ENCODE assay signal across 31 cellular contexts in genomic region chr14:37153483-37153882, GRCh38. TPM values are rescaled to one million over a fixed set of nuclear protein-coding genes. Genes with fewer than 3 reads are reported as not detected.
"Had no signal": no experiment of that assay in that cellular context is flagged by ENCODE, and none has a peak within 500 bp of the region (broad histone marks: within the 10 kb centered on the region; RNA-seq: fewer than 3 reads in every experiment).

No MANE protein-coding gene starts in this region.

- H3K36me3 Mint-ChIP-seq: natural killer cell; stimulated activated naive B cell treated with anti-CD40 and anti-IgM and Interleukin-4, amounts not matched to agents 10 μg/mL and 1 μg/mL and 100 μg/mL, for 72 hours had no signal

- H3K4me3 ChIP-seq: left ventricle myocardium inferior, lung, pancreas, prostate gland, sigmoid colon, spleen, stomach, testis, thyroid gland, transverse colon, upper lobe of left lung had no signal

- H3K27me3 Mint-ChIP-seq: naive B cell; stimulated activated naive B cell treated with anti-CD40 and anti-IgM and Interleukin-4, amounts not matched to agents 10 μg/mL and 1 μg/mL and 100 μg/mL, for 72 hours had no signal

- H3K4me1 Mint-ChIP-seq: immature natural killer cell; mesothelial cell of epicardium; naive B cell; natural killer cell; nephron progenitor cell; stimulated activated naive B cell treated with anti-CD40 and anti-IgM and Interleukin-4, amounts not matched to agents 10 μg/mL and 1 μg/mL and 100 μg/mL, for 72 hours had no signal

- ATAC-seq: pancreas; right cardiac atrium; stimulated activated naive CD8-positive, alpha-beta T cell treated with anti-CD3 and anti-CD28 coated beads, Interleukin-15, Interleukin-2, amounts not matched to agents 100 U/mL and 50 U/mL, for 24 hours had no signal

- H3K9me3 ChIP-seq: pancreas, prostate gland, sigmoid colon, testis, thyroid gland had no signal

- H3K27ac Mint-ChIP-seq: immature natural killer cell; mesothelial cell of epicardium; naive B cell; natural killer cell; nephron progenitor cell; stimulated activated naive B cell treated with anti-CD40 and anti-IgM and Interleukin-4, amounts not matched to agents 10 μg/mL and 1 μg/mL and 100 μg/mL, for 72 hours had no signal

- H3K27ac ChIP-seq: left ventricle myocardium inferior, pancreas, prostate gland, sigmoid colon, spleen, stomach, testis, thyroid gland, transverse colon, upper lobe of left lung had no signal

- H3K27me3 ChIP-seq: pancreas, sigmoid colon, spleen, stomach, testis, thyroid gland, transverse colon, upper lobe of left lung had no signal

- H3K36me3 ChIP-seq: left ventricle myocardium inferior, pancreas, prostate gland, sigmoid colon, spleen, stomach, thyroid gland, transverse colon, upper lobe of left lung had no signal

- FAIRE-seq: islet of Langerhans, pancreas, small intestine, urothelium cell line had no signal

- H3K4me3 Mint-ChIP-seq: immature natural killer cell; mesothelial cell of epicardium; naive B cell; natural killer cell; nephron progenitor cell; stimulated activated naive B cell treated with anti-CD40 and anti-IgM and Interleukin-4, amounts not matched to agents 10 μg/mL and 1 μg/mL and 100 μg/mL, for 72 hours had no signal

- H3K4me1 ChIP-seq: left ventricle myocardium inferior, pancreas, prostate gland, testis, thyroid gland, upper lobe of left lung had no signal

- DNase-seq: hypothalamus; immature natural killer cell; left ventricle myocardium inferior; mesendoderm; naive B cell; natural killer cell; nephron progenitor cell; nucleus accumbens; pancreas; posterior cingulate gyrus; retina; right cardiac atrium; sigmoid colon; small intestine; spleen; stimulated activated CD4-positive, alpha-beta T cell treated with anti-CD3 and anti-CD28 coated beads, Interleukin-2, amount 100 ng/mL, for 48 hours; stimulated activated CD4-positive, alpha-beta T cell treated with anti-CD3 and anti-CD28 coated beads, Interleukin-4, amount 100 ng/mL, for 4 hours; stimulated activated CD8-positive, alpha-beta memory T cell treated with anti-CD3 and anti-CD28 coated beads, Interleukin-4, amount 100 ng/mL, for 48 hours; stimulated activated naive B cell treated with anti-CD40 and anti-IgM and Interleukin-4, amounts not matched to agents 10 μg/mL and 1 μg/mL and 100 μg/mL, for 72 hours; stimulated activated naive CD8-positive, alpha-beta T cell treated with anti-CD3 and anti-CD28 coated beads, Interleukin-15, Interleukin-2, amounts not matched to agents 100 U/mL and 50 U/mL, for 24 hours; stomach; thyroid gland; transverse colon; upper lobe of left lung had no signal

RNA-seq across cellular contexts. Expression of gene SLC25A21, which starts 18.9 kb away (rescaled TPM):
- total RNA-seq: mononuclear cell, natural killer cell had no signal
- polyA plus RNA-seq: immature natural killer cell had no signal

RNA-seq across cellular contexts. Expression of gene MIPOL1, which starts 44.3 kb away (rescaled TPM):
- total RNA-seq: natural killer cell had no signal
- polyA plus RNA-seq: immature natural killer cell had no signal
